Comparison of ENCODE assay signal across 8 cellular contexts in the genomic region with DNA sequence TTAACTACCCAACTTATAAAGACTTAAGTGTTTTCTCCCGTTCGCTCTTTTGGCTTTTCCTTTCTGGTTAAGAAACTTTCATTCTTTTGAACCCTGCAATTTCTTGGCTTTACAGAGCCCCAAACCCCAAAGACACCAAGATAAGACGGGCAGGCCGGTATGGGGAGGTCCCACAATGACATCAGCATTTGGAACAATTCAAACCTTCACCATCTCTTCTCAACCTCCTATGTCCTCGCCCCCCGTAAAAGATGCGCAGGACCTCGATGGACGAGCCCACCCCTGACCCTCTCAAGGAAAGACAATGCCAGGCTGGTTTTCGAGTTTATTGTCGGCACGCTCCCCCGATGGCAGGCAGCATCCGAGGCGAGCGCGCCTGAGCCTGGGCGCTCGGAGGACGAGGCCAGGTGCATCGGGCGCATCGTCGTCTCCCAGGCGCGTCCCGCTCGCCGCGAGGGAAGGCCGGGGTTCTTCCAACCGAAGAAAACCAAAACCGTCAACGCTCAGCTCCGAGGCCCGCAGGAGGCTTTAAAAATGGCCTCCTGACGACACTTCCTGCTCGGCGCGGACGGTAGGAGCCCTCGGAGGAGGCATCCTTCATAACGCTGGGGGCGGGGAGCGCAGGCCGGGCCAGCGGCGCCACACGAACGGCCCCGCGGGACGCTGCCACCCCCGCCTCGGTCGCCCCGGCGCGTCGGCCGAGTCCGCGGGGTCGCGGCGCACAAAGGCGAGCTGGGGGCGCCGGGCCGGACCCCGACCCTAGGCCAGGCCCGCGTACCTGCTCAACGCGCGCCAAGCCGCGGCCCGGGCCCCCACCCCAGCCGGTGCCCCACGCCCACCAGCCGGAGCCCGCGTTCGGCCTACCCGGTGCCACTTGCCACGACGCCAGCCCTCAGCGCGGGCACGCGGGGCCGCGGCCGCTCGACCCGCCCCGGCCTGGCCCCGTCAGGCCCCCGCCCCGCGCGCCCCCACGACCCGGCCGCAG. TPM values are rescaled to one million over a fixed set of nuclear protein-coding genes. Genes with fewer than 3 reads are reported as not detected.
DNase-seq lines count a peak whose midpoint lies in the region; ATAC-seq lines count a peak whose summit lies in the region.

No MANE protein-coding gene starts in this region.

- no peaks in the 10 kb centered on the region for H3K9me3 ChIP-seq in SJCRH30 (replicated peaks)

- peaks cover 29% of the 10 kb centered on the region for H3K36me3 Mint-ChIP-seq in activated naive CD8-positive, alpha-beta T cell

- no peaks in the 10 kb centered on the region for H3K4me1 ChIP-seq in SJCRH30

- H3K4me3 ChIP-seq in SJCRH30, result peak overlapping the region; percentile 70

- H3K4me1 Mint-ChIP-seq in activated naive CD8-positive, alpha-beta T cell (ENCODE audit: low read depth), result peaks cover 42% of the 10 kb centered on the region

- 0 out of 2 replicates have a peak, but pooled peaks cover 6% of the 10 kb centered on the region for H3K36me3 ChIP-seq in SJCRH30

- intact Hi-C loops in left cardiac atrium (cut with DNase I), result no loop called here

- H3K27ac Mint-ChIP-seq in activated naive CD8-positive, alpha-beta T cell, result peak overlapping the region; percentile 81

- no peaks in the 10 kb centered on the region for H3K9me3 Mint-ChIP-seq in activated naive CD8-positive, alpha-beta T cell (ENCODE audit: low read depth)

- no peaks in the 10 kb centered on the region for H3K27me3 ChIP-seq in SJCRH30

- H3K27ac ChIP-seq in SJCRH30, result peak overlapping the region; percentile 49

- H3K4me3 Mint-ChIP-seq in activated naive CD8-positive, alpha-beta T cell, result peak overlapping the region; percentile 91

- ATAC-seq in HG03064 (IDR thresholded peaks at IDR 0.05; ENCODE audit: low read depth, unreplicated experiment), result peak; percentile 68
- peak; percentile 48 to 50 for ATAC-seq in left cardiac atrium

- peak; percentile 48 for DNase-seq in NCI-H82 (lab: John Stamatoyannopoulos, UW)
- no peak for DNase-seq in NCI-H82 treated with DMSO at 0.1 percent for 48 hours (lab: John Stamatoyannopoulos, UW; ENCODE audit: unreplicated experiment)
- DNase-seq in SJCRH30, result peak; percentile 45 to 55
- peak; percentile 70 for DNase-seq in left cardiac atrium
- DNase-seq in retina, result peak; percentile 76
- DNase-seq in NCI-H1048 (lab: John Stamatoyannopoulos, UW), result no peak

- no peaks in the 10 kb centered on the region for H3K27me3 Mint-ChIP-seq in activated naive CD8-positive, alpha-beta T cell

RNA-seq across cellular contexts. Expression of a gene that starts 0.7 kb away (rescaled TPM):
- 21.3 and 21.9 TPM in 2 replicates for total RNA-seq in SJCRH30 (2014; rRNA removed; shearing (Covaris generic))
- total RNA-seq in left cardiac atrium, result 10 to 100 TPM; 24.2 to 29.7 TPM

Comparison
In these comparisons a context has a peak if more than half of its experiments do, and no peak if none do; other contexts are left out.
1. DNase-seq: peak in NCI-H82 (single experiment), SJCRH30 (2 of 2), left cardiac atrium (single experiment) and retina (single experiment); none in NCI-H82 treated with DMSO at 0.1 percent for 48 hours (single experiment) and NCI-H1048 (single experiment).